In the genomic region with DNA sequence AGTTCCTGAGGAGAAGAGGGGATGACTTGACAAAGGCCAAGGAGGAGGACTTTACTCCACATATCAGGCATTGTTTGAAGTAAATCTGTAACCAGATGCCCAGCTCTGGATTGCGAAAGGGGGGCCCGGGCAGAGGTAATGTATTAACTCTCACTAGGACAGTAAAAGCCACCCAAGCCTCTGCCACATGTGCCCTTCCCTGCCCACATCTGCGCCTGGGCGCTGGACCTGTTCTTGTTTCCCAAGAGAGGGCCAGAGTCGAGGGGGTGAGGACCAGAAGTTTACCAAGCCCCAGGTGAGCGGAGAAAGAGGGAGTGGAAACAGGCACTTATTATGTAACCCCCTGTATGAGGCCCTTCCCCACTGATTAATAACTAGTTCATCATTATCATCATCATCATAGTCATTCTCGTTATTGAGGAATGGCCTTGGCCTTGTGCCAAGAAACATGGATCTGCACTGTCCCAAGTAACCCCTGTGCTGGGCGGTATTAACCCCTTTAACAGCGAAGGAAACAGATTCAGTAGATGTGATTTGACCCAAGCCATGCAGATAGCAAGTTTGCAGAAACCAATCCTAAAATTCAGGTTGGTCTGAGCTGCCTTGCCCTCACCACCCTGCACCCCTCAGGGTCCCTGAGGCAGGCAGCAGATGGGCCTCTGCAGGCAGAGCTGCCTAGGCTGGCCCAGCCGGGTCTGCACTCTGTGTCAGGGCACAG, we compare ENCODE assay signal across 2 cellular contexts.
TF ChIP-seq lines count a peak whose summit lies in the region.

Gene SLC23A1, minus strand, starts transcription at position 23 of the 718 bp plus-strand sequence. CDS start 44 bp downstream, outside the sequence.

TF ChIP-seq in A549, 52 proteins besides CTCF, POLR2A, EP300 and RAD21:
- TF ChIP-seq TP53 (CRISPR knock-in tag; IDR thresholded peaks at IDR 0.05) (no peak), TFCP2L1 (CRISPR knock-in tag; IDR thresholded peaks at IDR 0.05) (no peak), NFE2L2 (conservative IDR thresholded peaks at IDR 0.05; ENCODE audit: low read length) (no peak), RFX5 (IDR thresholded peaks at IDR 0.05) (no peak), RCOR1 (IDR thresholded peaks at IDR 0.05; ENCODE audit: low read depth, low read length) (no peak), MAZ (IDR thresholded peaks at IDR 0.05; ENCODE audit: borderline replicate concordance, low read depth, low read length) (no peak), CEBPB (IDR thresholded peaks at IDR 0.05) (peak; percentile 84 to 94), CHD2 (IDR thresholded peaks at IDR 0.05; ENCODE audit: low read length, partially characterized antibody) (no peak)
- TF ChIP-seq, protein P1, sequence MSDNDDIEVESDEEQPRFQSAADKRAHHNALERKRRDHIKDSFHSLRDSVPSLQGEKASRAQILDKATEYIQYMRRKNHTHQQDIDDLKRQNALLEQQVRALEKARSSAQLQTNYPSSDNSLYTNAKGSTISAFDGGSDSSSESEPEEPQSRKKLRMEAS (IDR thresholded peaks at IDR 0.05): peak; percentile 41; the same call in 1 of the 2 replicates

TF ChIP-seq in HepG2, 621 proteins besides CTCF, POLR2A, EP300 and RAD21 (continues in another document):
- TF ChIP-seq THRA (CRISPR knock-in tag; IDR thresholded peaks at IDR 0.05; ENCODE audit: borderline replicate concordance) (0 out of 2 replicates have a peak, but pooled peaks have one; percentile 29), CEBPG (CRISPR knock-in tag; IDR thresholded peaks at IDR 0.05) (peak; percentile 92), RELA (CRISPR knock-in tag; IDR thresholded peaks at IDR 0.05) (no peak), AKAP8 (CRISPR knock-in tag; IDR thresholded peaks at IDR 0.05) (no peak), ZNF652 (CRISPR knock-in tag; IDR thresholded peaks at IDR 0.05; ENCODE audit: borderline replicate concordance, low read depth) (peak; percentile 85), ZNF331 (CRISPR knock-in tag; IDR thresholded peaks at IDR 0.05) (0 out of 2 replicates have a peak, but pooled peaks have one; percentile 9), MZF1 (CRISPR knock-in tag; IDR thresholded peaks at IDR 0.05; ENCODE audit: borderline replicate concordance) (no peak), ZNF441 (CRISPR knock-in tag; IDR thresholded peaks at IDR 0.05; ENCODE audit: borderline replicate concordance) (no peak), KMT2B (CRISPR knock-in tag; IDR thresholded peaks at IDR 0.05) (0 out of 2 replicates have a peak, but pooled peaks have one; percentile 32), NR2F6 (IDR thresholded peaks at IDR 0.05) (no peak), NR2F6 (CRISPR knock-in tag; IDR thresholded peaks at IDR 0.05) (peak; percentile 41; the same call in 1 of the 2 replicates), ZNF552 (CRISPR knock-in tag; IDR thresholded peaks at IDR 0.05; ENCODE audit: borderline replicate concordance) (no peak), SALL1 (CRISPR knock-in tag; IDR thresholded peaks at IDR 0.05) (peak; percentile 71), ZNF317 (CRISPR knock-in tag; IDR thresholded peaks at IDR 0.05) (no peak), ZNF724P (CRISPR knock-in tag; IDR thresholded peaks at IDR 0.05; ENCODE audit: borderline replicate concordance) (0 out of 2 replicates have a peak, but pooled peaks have one; percentile 51), ZNF180 (CRISPR knock-in tag; IDR thresholded peaks at IDR 0.05; ENCODE audit: borderline replicate concordance, low read depth) (no peak), HOXA5 (CRISPR knock-in tag; IDR thresholded peaks at IDR 0.05) (no peak), SRSF4 (IDR thresholded peaks at IDR 0.05; ENCODE audit: low read depth, low read length, poor library complexity, severe bottlenecking) (no peak), ZBTB2 (CRISPR knock-in tag; IDR thresholded peaks at IDR 0.05; ENCODE audit: low read depth) (no peak), MAZ (IDR thresholded peaks at IDR 0.05; ENCODE audit: borderline replicate concordance, low read depth, low read length) (no peak), MAZ (CRISPR knock-in tag; IDR thresholded peaks at IDR 0.05; ENCODE audit: low read depth) (peak; percentile 51; the same call in 1 of the 2 replicates), TAF1 (CRISPR knock-in tag; IDR thresholded peaks at IDR 0.05) (no peak; the same call in 1 of the 2 replicates), HNF1B (CRISPR knock-in tag; IDR thresholded peaks at IDR 0.05) (0 out of 2 replicates have a peak, but pooled peaks have one; percentile 21), ELF4 (CRISPR knock-in tag; IDR thresholded peaks at IDR 0.05; ENCODE audit: borderline replicate concordance) (no peak), ZNF563 (CRISPR knock-in tag; IDR thresholded peaks at IDR 0.05) (no peak), FOXP1 (IDR thresholded peaks at IDR 0.05) (no peak), FOXP1 (CRISPR knock-in tag; IDR thresholded peaks at IDR 0.05) (peak; percentile 19; the same call in 1 of the 2 replicates), ZNF670 (CRISPR knock-in tag; IDR thresholded peaks at IDR 0.05; ENCODE audit: borderline replicate concordance) (no peak), SP1 (IDR thresholded peaks at IDR 0.05) (no peak), SP1 (CRISPR knock-in tag; IDR thresholded peaks at IDR 0.05) (no peak), ZSCAN31 (CRISPR knock-in tag; IDR thresholded peaks at IDR 0.05; ENCODE audit: low read depth) (0 out of 2 replicates have a peak, but pooled peaks have one; percentile 45), THAP11 (CRISPR knock-in tag; IDR thresholded peaks at IDR 0.05) (0 out of 2 replicates have a peak, but pooled peaks have one; percentile 14), WIZ (CRISPR knock-in tag; IDR thresholded peaks at IDR 0.05) (no peak), SOX6 (IDR thresholded peaks at IDR 0.05) (no peak), SOX6 (CRISPR knock-in tag; IDR thresholded peaks at IDR 0.05) (peak; percentile 88), ZC3H4 (CRISPR knock-in tag; IDR thresholded peaks at IDR 0.05; ENCODE audit: borderline replicate concordance) (no peak), SOX5 (CRISPR knock-in tag; IDR thresholded peaks at IDR 0.05; ENCODE audit: borderline replicate concordance) (peak; percentile 74), GFI1 (CRISPR knock-in tag; IDR thresholded peaks at IDR 0.05; ENCODE audit: borderline replicate concordance) (0 out of 2 replicates have a peak, but pooled peaks have one; percentile 18), KMT2A (CRISPR knock-in tag; IDR thresholded peaks at IDR 0.05) (0 out of 2 replicates have a peak, but pooled peaks have one; percentile 40), ZNF788 (CRISPR knock-in tag; IDR thresholded peaks at IDR 0.05; ENCODE audit: borderline replicate concordance) (peak; percentile 17; the same call in 1 of the 2 replicates), HNF4A (CRISPR knock-in tag; IDR thresholded peaks at IDR 0.05) (peak; percentile 55), ZNF3 (CRISPR knock-in tag; IDR thresholded peaks at IDR 0.05) (no peak)
- TF ChIP-seq, protein P2, sequence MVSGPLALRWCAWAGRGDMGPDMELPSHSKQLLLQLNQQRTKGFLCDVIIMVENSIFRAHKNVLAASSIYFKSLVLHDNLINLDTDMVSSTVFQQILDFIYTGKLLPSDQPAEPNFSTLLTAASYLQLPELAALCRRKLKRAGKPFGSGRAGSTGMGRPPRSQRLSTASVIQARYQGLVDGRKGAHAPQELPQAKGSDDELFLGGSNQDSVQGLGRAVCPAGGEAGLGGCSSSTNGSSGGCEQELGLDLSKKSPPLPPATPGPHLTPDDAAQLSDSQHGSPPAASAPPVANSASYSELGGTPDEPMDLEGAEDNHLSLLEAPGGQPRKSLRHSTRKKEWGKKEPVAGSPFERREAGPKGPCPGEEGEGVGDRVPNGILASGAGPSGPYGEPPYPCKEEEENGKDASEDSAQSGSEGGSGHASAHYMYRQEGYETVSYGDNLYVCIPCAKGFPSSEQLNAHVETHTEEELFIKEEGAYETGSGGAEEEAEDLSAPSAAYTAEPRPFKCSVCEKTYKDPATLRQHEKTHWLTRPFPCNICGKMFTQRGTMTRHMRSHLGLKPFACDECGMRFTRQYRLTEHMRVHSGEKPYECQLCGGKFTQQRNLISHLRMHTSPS (CRISPR knock-in tag; IDR thresholded peaks at IDR 0.05; ENCODE audit: low read depth): peak; percentile 94
- TF ChIP-seq, protein P3, sequence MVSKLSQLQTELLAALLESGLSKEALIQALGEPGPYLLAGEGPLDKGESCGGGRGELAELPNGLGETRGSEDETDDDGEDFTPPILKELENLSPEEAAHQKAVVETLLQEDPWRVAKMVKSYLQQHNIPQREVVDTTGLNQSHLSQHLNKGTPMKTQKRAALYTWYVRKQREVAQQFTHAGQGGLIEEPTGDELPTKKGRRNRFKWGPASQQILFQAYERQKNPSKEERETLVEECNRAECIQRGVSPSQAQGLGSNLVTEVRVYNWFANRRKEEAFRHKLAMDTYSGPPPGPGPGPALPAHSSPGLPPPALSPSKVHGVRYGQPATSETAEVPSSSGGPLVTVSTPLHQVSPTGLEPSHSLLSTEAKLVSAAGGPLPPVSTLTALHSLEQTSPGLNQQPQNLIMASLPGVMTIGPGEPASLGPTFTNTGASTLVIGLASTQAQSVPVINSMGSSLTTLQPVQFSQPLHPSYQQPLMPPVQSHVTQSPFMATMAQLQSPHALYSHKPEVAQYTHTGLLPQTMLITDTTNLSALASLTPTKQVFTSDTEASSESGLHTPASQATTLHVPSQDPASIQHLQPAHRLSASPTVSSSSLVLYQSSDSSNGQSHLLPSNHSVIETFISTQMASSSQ (IDR thresholded peaks at IDR 0.05; ENCODE audit: low read depth): peak; percentile 60
- TF ChIP-seq, protein P3 (CRISPR knock-in tag; IDR thresholded peaks at IDR 0.05; ENCODE audit: borderline replicate concordance): peak; percentile 76; the same call in 1 of the 2 replicates
- TF ChIP-seq, protein P4, sequence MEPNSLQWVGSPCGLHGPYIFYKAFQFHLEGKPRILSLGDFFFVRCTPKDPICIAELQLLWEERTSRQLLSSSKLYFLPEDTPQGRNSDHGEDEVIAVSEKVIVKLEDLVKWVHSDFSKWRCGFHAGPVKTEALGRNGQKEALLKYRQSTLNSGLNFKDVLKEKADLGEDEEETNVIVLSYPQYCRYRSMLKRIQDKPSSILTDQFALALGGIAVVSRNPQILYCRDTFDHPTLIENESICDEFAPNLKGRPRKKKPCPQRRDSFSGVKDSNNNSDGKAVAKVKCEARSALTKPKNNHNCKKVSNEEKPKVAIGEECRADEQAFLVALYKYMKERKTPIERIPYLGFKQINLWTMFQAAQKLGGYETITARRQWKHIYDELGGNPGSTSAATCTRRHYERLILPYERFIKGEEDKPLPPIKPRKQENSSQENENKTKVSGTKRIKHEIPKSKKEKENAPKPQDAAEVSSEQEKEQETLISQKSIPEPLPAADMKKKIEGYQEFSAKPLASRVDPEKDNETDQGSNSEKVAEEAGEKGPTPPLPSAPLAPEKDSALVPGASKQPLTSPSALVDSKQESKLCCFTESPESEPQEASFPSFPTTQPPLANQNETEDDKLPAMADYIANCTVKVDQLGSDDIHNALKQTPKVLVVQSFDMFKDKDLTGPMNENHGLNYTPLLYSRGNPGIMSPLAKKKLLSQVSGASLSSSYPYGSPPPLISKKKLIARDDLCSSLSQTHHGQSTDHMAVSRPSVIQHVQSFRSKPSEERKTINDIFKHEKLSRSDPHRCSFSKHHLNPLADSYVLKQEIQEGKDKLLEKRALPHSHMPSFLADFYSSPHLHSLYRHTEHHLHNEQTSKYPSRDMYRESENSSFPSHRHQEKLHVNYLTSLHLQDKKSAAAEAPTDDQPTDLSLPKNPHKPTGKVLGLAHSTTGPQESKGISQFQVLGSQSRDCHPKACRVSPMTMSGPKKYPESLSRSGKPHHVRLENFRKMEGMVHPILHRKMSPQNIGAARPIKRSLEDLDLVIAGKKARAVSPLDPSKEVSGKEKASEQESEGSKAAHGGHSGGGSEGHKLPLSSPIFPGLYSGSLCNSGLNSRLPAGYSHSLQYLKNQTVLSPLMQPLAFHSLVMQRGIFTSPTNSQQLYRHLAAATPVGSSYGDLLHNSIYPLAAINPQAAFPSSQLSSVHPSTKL (CRISPR knock-in tag; IDR thresholded peaks at IDR 0.05): peak; percentile 44; the same call in 1 of the 2 replicates
